ENCODE assay signal across 9 cellular contexts in genomic region chr7:151429555-151430331, GRCh38. TPM values are rescaled to one million over a fixed set of nuclear protein-coding genes. Genes with fewer than 3 reads are reported as not detected.
DNase-seq lines count a peak whose midpoint lies in the region; ATAC-seq, FAIRE-seq and TF ChIP-seq lines count a peak whose summit lies in the region.
"Had no signal": no experiment of that assay in that cellular context is flagged by ENCODE, and none has a peak within 500 bp of the region (broad histone marks: within the 10 kb centered on the region; RNA-seq: fewer than 3 reads in every experiment).

No MANE protein-coding gene starts in this region.

- peak overlapping the region; percentile 70 to 96 (median 90) for H3K27ac Mint-ChIP-seq in CD8-positive, alpha-beta memory T cell

- H2AFZ ChIP-seq in PC-9, result 0 out of 2 replicates have a peak overlapping the region, but pooled peaks have one; percentile 41

- FAIRE-seq in bronchial epithelial cell (lab: Jason Lieb, UNC) (no peak), urothelium cell line (lab: Jason Lieb, UNC) (no peak), frontal cortex (lab: Jason Lieb, UNC) (no peak)

- peak; percentile 26 to 84 (median 71) for DNase-seq in CD8-positive, alpha-beta memory T cell
- DNase-seq in H4 (ENCODE audit: low spot score) (peak; percentile 64), PC-9 (peak; percentile 52 to 55), bronchial epithelial cell (ENCODE audit: low read depth) (peak; percentile 25), urothelium cell line (ENCODE audit: low spot score) (no peak), frontal cortex (ENCODE audit: low spot score in 2 of 2) (no peak)
- peak; percentile 38 for DNase-seq in stimulated activated naive CD4-positive, alpha-beta T cell treated with Interleukin-2 at 50 U/mL for 16 hours (lab: John Stamatoyannopoulos, UW)

- CTCF ChIA-PET in CD8-positive, alpha-beta memory T cell (lab: Charles Lee), result interaction anchor here (0.6 to 2.4 kb wide), 8 partner anchors 19 to 114 kb away, joined by 3 to 17 read pairs (median 5); partner anchors contain the start of gene WDR86
- CTCF ChIA-PET in PC-9 (lab: Charles Lee), result no interaction called here

- H3K36me3 Mint-ChIP-seq in CD8-positive, alpha-beta memory T cell, result no peaks in the 10 kb centered on the region

- no peaks in the 10 kb centered on the region for H3K9me2 ChIP-seq in PC-9 (ENCODE audit: insufficient read depth)

- no peaks in the 10 kb centered on the region for H3K9me3 Mint-ChIP-seq in CD8-positive, alpha-beta memory T cell
- H3K9me3 Mint-ChIP-seq: neural crest cell had no signal

- no peak overlapping the region for H3K27ac ChIP-seq in CD8-positive, alpha-beta memory T cell (ENCODE audit: low read depth, low read length)
- H3K27ac ChIP-seq in PC-9, result peak overlapping the region; percentile 55

- no peak for TF ChIP-seq CTCF in PC-9 (conservative IDR thresholded peaks at IDR 0.05)
- TF ChIP-seq CTCF in bronchial epithelial cell (IDR thresholded peaks at IDR 0.05; ENCODE audit: insufficient read depth, low read length, severe bottlenecking), result no peak

- H3K4me1 Mint-ChIP-seq in CD8-positive, alpha-beta memory T cell, result peaks cover 44 to 60% (median 45%) of the 10 kb centered on the region in 3 donors

- BruUV-seq in PC-9 (replicated peaks; lab: Mats Ljungman, UMichigan), result no TSS peak

- peak overlapping the region; percentile 45 to 83 (median 70) for H3K4me3 Mint-ChIP-seq in CD8-positive, alpha-beta memory T cell
- H3K4me3 Mint-ChIP-seq: neural crest cell had no signal

- no peaks in the 10 kb centered on the region for H3K36me3 ChIP-seq in CD8-positive, alpha-beta memory T cell (ENCODE audit: insufficient read depth, low read length)
- H3K36me3 ChIP-seq in PC-9 (ENCODE audit: low read depth) (no peaks in the 10 kb centered on the region), bronchial epithelial cell (ENCODE audit: control insufficient read depth, insufficient read depth, low read length) (no peaks in the 10 kb centered on the region)

- H3F3A ChIP-seq in PC-9 (ENCODE audit: insufficient read depth, low read depth), result peaks cover 7% of the 10 kb centered on the region; the same call in 1 of the 2 replicates

- no peaks in the 10 kb centered on the region for H3K9me3 ChIP-seq in CD8-positive, alpha-beta memory T cell (ENCODE audit: low read length)
- no peaks in the 10 kb centered on the region for H3K9me3 ChIP-seq in PC-9 (ENCODE audit: insufficient read depth, low read depth)

- no peak for ATAC-seq in esophagus mucosa

- no peaks in the 10 kb centered on the region for H3K27me3 ChIP-seq in CD8-positive, alpha-beta memory T cell (ENCODE audit: insufficient read depth, low read length, poor library complexity, severe bottlenecking)
- H3K27me3 ChIP-seq in PC-9 (ENCODE audit: insufficient read depth, low read depth) (no peaks in the 10 kb centered on the region), bronchial epithelial cell (ENCODE audit: control insufficient read depth, insufficient read depth, low read length) (no peaks in the 10 kb centered on the region)

- H3K4me2 ChIP-seq in PC-9, result peak overlapping the region; percentile 39

- no peaks in the 10 kb centered on the region for H3K27me3 Mint-ChIP-seq in CD8-positive, alpha-beta memory T cell

- H4K20me1 ChIP-seq in PC-9 (ENCODE audit: insufficient read depth), result no peaks in the 10 kb centered on the region

- POLR2A ChIA-PET in CD8-positive, alpha-beta memory T cell (lab: Charles Lee), result interaction anchor here (0.6 to 1.6 kb wide), 2 partner anchors 8 to 20 kb away, joined by 4 to 6 read pairs; partner anchors contain the start of gene WDR86
- POLR2A ChIA-PET in PC-9 (lab: Charles Lee; ENCODE audit: unreplicated experiment), result no interaction called here

- H3K4me3 ChIP-seq in CD8-positive, alpha-beta memory T cell (ENCODE audit: low read length), result peak overlapping the region; percentile 15
- H3K4me3 ChIP-seq in PC-9, result no peak overlapping the region
- no peak overlapping the region for H3K4me3 ChIP-seq in bronchial epithelial cell (ENCODE audit: low read depth, low read length)

- H3K79me2 ChIP-seq in PC-9 (ENCODE audit: low read depth), result no peaks in the 10 kb centered on the region

- intact Hi-C loops in PC-9 (cut with micrococcal nuclease; ENCODE audit: unreplicated experiment), result loop anchor here (5.0 kb wide), 1 partner anchor 258 kb away; no protein-coding TSS in a partner anchor

- H3K4me1 ChIP-seq in CD8-positive, alpha-beta memory T cell (ENCODE audit: insufficient read depth, low read length), result peaks cover 76% of the 10 kb centered on the region
- H3K4me1 ChIP-seq in PC-9 (replicated peaks; ENCODE audit: insufficient read depth), result peaks cover 44% of the 10 kb centered on the region

RNA-seq across cellular contexts. Expression of gene CRYGN, which starts 10.2 kb away (rescaled TPM):
- total RNA-seq in CD8-positive, alpha-beta memory T cell, result not detected
- 0.41 TPM for polyA plus RNA-seq in CD8-positive, alpha-beta memory T cell
- total RNA-seq in H4 (2014; rRNA removed; shearing (Covaris generic)), result not detected in 2 replicates
- total RNA-seq in PC-9 (2021), result 1.0 and 1.2 TPM in 2 replicates
- total RNA-seq in bronchial epithelial cell, result not detected in 2 replicates
- not detected for total RNA-seq in esophagus mucosa
- under 0.01 TPM for total RNA-seq in frontal cortex

RNA-seq across cellular contexts. Expression of gene WDR86, which starts 19.9 kb away (rescaled TPM):
- under 1 TPM; 0.55 to 0.59 TPM for total RNA-seq in CD8-positive, alpha-beta memory T cell
- polyA plus RNA-seq in CD8-positive, alpha-beta memory T cell, result 10.4 TPM
- total RNA-seq in H4 (2014; rRNA removed; shearing (Covaris generic)), result 0.88 TPM in 1 of 2 replicates, not detected in the other
- total RNA-seq in PC-9 (2021) (7.7 and 12.4 TPM in 2 replicates), bronchial epithelial cell (0.13 and 0.79 TPM in 2 replicates), esophagus mucosa (0.48 TPM), frontal cortex (49.7 TPM)

Comparison
In these comparisons a context has a peak if more than half of its experiments do, and no peak if none do; other contexts are left out.
1. DNase-seq: peak in CD8-positive, alpha-beta memory T cell (5 of 5), H4 (single experiment), PC-9 (2 of 2), bronchial epithelial cell (single experiment) and stimulated activated naive CD4-positive, alpha-beta T cell treated with Interleukin-2 at 50 U/mL for 16 hours (single experiment); none in urothelium cell line (single experiment) and frontal cortex (0 of 2).